1 cellular context compared by ENCODE assay signal in the genomic region with DNA sequence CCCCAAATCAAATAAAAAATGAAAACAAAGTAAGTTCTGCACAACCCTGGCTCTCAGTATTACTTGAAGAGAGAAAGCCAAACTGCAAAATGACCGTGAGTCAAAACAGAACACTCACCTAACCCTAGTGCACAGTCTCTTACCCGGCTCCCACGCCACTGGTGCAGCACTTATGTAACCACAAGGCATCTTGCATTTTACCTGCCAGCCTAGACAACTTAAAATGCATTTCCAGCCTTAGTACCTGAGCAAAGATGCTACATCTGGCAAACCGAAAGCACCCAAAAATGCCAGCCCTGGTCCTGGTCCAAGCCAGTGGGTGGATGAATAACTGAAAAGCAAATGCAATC.
TF ChIP-seq lines count a peak whose summit lies in the region.

No MANE protein-coding gene starts in this region.

TF ChIP-seq in GM23338, 12 proteins besides CTCF, POLR2A, EP300 and RAD21 (continued from another document):
- TF ChIP-seq, protein P1, sequence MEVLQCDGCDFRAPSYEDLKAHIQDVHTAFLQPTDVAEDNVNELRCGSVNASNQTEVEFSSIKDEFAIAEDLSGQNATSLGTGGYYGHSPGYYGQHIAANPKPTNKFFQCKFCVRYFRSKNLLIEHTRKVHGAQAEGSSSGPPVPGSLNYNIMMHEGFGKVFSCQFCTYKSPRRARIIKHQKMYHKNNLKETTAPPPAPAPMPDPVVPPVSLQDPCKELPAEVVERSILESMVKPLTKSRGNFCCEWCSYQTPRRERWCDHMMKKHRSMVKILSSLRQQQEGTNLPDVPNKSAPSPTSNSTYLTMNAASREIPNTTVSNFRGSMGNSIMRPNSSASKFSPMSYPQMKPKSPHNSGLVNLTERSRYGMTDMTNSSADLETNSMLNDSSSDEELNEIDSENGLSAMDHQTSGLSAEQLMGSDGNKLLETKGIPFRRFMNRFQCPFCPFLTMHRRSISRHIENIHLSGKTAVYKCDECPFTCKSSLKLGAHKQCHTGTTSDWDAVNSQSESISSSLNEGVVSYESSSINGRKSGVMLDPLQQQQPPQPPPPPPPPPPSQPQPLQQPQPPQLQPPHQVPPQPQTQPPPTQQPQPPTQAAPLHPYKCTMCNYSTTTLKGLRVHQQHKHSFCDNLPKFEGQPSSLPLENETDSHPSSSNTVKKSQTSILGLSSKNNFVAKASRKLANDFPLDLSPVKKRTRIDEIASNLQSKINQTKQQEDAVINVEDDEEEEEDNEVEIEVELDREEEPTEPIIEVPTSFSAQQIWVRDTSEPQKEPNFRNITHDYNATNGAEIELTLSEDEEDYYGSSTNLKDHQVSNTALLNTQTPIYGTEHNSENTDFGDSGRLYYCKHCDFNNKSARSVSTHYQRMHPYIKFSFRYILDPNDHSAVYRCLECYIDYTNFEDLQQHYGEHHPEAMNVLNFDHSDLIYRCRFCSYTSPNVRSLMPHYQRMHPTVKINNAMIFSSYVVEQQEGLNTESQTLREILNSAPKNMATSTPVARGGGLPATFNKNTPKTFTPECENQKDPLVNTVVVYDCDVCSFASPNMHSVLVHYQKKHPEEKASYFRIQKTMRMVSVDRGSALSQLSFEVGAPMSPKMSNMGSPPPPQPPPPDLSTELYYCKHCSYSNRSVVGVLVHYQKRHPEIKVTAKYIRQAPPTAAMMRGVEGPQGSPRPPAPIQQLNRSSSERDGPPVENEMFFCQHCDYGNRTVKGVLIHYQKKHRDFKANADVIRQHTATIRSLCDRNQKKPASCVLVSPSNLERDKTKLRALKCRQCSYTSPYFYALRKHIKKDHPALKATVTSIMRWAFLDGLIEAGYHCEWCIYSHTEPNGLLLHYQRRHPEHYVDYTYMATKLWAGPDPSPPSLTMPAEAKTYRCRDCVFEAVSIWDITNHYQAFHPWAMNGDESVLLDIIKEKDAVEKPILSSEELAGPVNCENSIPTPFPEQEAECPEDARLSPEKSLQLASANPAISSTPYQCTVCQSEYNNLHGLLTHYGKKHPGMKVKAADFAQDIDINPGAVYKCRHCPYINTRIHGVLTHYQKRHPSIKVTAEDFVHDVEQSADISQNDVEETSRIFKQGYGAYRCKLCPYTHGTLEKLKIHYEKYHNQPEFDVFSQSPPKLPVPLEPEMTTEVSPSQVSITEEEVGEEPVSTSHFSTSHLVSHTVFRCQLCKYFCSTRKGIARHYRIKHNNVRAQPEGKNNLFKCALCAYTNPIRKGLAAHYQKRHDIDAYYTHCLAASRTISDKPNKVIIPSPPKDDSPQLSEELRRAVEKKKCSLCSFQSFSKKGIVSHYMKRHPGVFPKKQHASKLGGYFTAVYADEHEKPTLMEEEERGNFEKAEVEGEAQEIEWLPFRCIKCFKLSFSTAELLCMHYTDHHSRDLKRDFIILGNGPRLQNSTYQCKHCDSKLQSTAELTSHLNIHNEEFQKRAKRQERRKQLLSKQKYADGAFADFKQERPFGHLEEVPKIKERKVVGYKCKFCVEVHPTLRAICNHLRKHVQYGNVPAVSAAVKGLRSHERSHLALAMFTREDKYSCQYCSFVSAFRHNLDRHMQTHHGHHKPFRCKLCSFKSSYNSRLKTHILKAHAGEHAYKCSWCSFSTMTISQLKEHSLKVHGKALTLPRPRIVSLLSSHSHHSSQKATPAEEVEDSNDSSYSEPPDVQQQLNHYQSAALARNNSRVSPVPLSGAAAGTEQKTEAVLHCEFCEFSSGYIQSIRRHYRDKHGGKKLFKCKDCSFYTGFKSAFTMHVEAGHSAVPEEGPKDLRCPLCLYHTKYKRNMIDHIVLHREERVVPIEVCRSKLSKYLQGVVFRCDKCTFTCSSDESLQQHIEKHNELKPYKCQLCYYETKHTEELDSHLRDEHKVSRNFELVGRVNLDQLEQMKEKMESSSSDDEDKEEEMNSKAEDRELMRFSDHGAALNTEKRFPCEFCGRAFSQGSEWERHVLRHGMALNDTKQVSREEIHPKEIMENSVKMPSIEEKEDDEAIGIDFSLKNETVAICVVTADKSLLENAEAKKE (CRISPR knock-in tag; IDR thresholded peaks at IDR 0.05), result no peak
